1 cellular context compared by ENCODE assay signal in the genomic region with DNA sequence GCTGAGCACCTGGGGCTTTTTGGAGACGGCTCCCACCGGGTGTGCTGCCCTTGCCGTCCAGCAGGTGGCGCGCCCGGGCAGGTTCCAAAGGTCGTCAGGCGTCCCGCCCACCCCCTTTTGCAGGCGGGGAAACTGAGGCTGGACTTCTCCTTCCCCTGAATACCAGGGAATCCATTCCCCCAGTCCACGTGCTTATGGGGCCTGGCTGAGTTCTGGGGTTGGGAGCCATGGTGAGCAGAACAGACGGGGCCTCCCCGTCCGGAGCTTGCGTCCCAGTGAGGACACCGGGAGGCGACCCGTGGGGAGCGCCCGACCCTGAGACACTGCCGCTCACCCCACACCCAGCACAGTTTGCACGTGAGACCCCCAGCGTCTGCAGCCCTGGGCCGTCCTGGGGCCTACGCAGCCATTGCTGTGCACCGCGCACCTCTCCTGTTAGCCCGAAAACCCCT.
TF ChIP-seq lines count a peak whose summit lies in the region.

No MANE protein-coding gene starts in this region.

TF ChIP-seq in K562, 482 proteins besides CTCF, POLR2A, EP300 and RAD21 (continued from another document and continues in another):
- no peak for TF ChIP-seq SNAPC5 (CRISPR knock-in tag; IDR thresholded peaks at IDR 0.05)
- TF ChIP-seq, protein P1, sequence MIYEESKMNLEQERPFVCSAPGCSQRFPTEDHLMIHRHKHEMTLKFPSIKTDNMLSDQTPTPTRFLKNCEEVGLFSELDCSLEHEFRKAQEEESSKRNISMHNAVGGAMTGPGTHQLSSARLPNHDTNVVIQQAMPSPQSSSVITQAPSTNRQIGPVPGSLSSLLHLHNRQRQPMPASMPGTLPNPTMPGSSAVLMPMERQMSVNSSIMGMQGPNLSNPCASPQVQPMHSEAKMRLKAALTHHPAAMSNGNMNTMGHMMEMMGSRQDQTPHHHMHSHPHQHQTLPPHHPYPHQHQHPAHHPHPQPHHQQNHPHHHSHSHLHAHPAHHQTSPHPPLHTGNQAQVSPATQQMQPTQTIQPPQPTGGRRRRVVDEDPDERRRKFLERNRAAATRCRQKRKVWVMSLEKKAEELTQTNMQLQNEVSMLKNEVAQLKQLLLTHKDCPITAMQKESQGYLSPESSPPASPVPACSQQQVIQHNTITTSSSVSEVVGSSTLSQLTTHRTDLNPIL (CRISPR knock-in tag; IDR thresholded peaks at IDR 0.05): no peak
- no peak for TF ChIP-seq TRIM24 (IDR thresholded peaks at IDR 0.05)
- no peak for TF ChIP-seq NUFIP1 (IDR thresholded peaks at IDR 0.05; ENCODE audit: partially characterized antibody)
- TF ChIP-seq, protein P2, sequence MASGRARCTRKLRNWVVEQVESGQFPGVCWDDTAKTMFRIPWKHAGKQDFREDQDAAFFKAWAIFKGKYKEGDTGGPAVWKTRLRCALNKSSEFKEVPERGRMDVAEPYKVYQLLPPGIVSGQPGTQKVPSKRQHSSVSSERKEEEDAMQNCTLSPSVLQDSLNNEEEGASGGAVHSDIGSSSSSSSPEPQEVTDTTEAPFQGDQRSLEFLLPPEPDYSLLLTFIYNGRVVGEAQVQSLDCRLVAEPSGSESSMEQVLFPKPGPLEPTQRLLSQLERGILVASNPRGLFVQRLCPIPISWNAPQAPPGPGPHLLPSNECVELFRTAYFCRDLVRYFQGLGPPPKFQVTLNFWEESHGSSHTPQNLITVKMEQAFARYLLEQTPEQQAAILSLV (tag; IDR thresholded peaks at IDR 0.05): no peak
- no peak for TF ChIP-seq ZNF431 (CRISPR knock-in tag; IDR thresholded peaks at IDR 0.05)
- TF ChIP-seq RUNX1 (IDR thresholded peaks at IDR 0.05; ENCODE audit: low read depth): no peak
- TF ChIP-seq ZNF780A (CRISPR knock-in tag; IDR thresholded peaks at IDR 0.05): no peak
- no peak for TF ChIP-seq CCAR2 (IDR thresholded peaks at IDR 0.05; ENCODE audit: low read depth, low read length)
- TF ChIP-seq GABPB2 (CRISPR knock-in tag; conservative IDR thresholded peaks at IDR 0.05): no peak
- no peak for TF ChIP-seq DNMT1 (IDR thresholded peaks at IDR 0.05)
- TF ChIP-seq, protein P3, sequence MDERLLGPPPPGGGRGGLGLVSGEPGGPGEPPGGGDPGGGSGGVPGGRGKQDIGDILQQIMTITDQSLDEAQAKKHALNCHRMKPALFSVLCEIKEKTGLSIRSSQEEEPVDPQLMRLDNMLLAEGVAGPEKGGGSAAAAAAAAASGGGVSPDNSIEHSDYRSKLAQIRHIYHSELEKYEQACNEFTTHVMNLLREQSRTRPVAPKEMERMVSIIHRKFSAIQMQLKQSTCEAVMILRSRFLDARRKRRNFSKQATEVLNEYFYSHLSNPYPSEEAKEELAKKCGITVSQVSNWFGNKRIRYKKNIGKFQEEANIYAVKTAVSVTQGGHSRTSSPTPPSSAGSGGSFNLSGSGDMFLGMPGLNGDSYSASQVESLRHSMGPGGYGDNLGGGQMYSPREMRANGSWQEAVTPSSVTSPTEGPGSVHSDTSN (CRISPR knock-in tag; IDR thresholded peaks at IDR 0.05; ENCODE audit: low read depth): no peak
- TF ChIP-seq, protein P3 (tag; conservative IDR thresholded peaks at IDR 0.05; ENCODE audit: low read depth): no peak
- TF ChIP-seq CC2D1A (IDR thresholded peaks at IDR 0.05): 0 out of 2 replicates have a peak, but pooled peaks have one; percentile 26
- 0 out of 2 replicates have a peak, but pooled peaks have one; percentile 34 for TF ChIP-seq KLF16 (IDR thresholded peaks at IDR 0.05)
- TF ChIP-seq AFF1 (IDR thresholded peaks at IDR 0.05; ENCODE audit: low read depth in 1 of 2, partially characterized antibody in 2 of 2): no peak
- no peak for TF ChIP-seq E2F3 (CRISPR knock-in tag; IDR thresholded peaks at IDR 0.05)
- TF ChIP-seq SFPQ (IDR thresholded peaks at IDR 0.05; ENCODE audit: low read depth, low read length): no peak
- TF ChIP-seq KLF13 (tag; IDR thresholded peaks at IDR 0.05; ENCODE audit: borderline replicate concordance, low read depth): peak; percentile 61; the same call in 1 of the 2 replicates
- TF ChIP-seq HES1 (IDR thresholded peaks at IDR 0.05; ENCODE audit: low read depth): no peak
- TF ChIP-seq FOSL1 (tag; conservative IDR thresholded peaks at IDR 0.05): no peak
- TF ChIP-seq ZNF23 (CRISPR knock-in tag; IDR thresholded peaks at IDR 0.05): no peak
- no peak for TF ChIP-seq HMG20A (CRISPR knock-in tag; conservative IDR thresholded peaks at IDR 0.05)
- no peak for TF ChIP-seq ZNF146 (CRISPR knock-in tag; IDR thresholded peaks at IDR 0.05; ENCODE audit: unreplicated experiment)
- no peak for TF ChIP-seq NFIX (CRISPR knock-in tag; IDR thresholded peaks at IDR 0.05; ENCODE audit: low read depth)
- TF ChIP-seq E4F1 (CRISPR knock-in tag; IDR thresholded peaks at IDR 0.05; ENCODE audit: borderline replicate concordance): no peak
- TF ChIP-seq TCF7L2 (IDR thresholded peaks at IDR 0.05; ENCODE audit: low read depth, low read length): no peak
- peak; percentile 46 for TF ChIP-seq EGR1 (conservative IDR thresholded peaks at IDR 0.05)
- TF ChIP-seq MAFK (IDR thresholded peaks at IDR 0.05; ENCODE audit: low read length): no peak
- TF ChIP-seq FOXJ3 (CRISPR knock-in tag; IDR thresholded peaks at IDR 0.05): no peak
- no peak for TF ChIP-seq ZNF764 (CRISPR knock-in tag; IDR thresholded peaks at IDR 0.05; ENCODE audit: low read depth)
- no peak for TF ChIP-seq TAF7 (tag; IDR thresholded peaks at IDR 0.05)
- no peak for TF ChIP-seq SMARCE1 (IDR thresholded peaks at IDR 0.05)
- no peak for TF ChIP-seq FOXA1 (IDR thresholded peaks at IDR 0.05; ENCODE audit: borderline replicate concordance)
- TF ChIP-seq CEBPB (tag; IDR thresholded peaks at IDR 0.05): no peak
- TF ChIP-seq, protein P4, sequence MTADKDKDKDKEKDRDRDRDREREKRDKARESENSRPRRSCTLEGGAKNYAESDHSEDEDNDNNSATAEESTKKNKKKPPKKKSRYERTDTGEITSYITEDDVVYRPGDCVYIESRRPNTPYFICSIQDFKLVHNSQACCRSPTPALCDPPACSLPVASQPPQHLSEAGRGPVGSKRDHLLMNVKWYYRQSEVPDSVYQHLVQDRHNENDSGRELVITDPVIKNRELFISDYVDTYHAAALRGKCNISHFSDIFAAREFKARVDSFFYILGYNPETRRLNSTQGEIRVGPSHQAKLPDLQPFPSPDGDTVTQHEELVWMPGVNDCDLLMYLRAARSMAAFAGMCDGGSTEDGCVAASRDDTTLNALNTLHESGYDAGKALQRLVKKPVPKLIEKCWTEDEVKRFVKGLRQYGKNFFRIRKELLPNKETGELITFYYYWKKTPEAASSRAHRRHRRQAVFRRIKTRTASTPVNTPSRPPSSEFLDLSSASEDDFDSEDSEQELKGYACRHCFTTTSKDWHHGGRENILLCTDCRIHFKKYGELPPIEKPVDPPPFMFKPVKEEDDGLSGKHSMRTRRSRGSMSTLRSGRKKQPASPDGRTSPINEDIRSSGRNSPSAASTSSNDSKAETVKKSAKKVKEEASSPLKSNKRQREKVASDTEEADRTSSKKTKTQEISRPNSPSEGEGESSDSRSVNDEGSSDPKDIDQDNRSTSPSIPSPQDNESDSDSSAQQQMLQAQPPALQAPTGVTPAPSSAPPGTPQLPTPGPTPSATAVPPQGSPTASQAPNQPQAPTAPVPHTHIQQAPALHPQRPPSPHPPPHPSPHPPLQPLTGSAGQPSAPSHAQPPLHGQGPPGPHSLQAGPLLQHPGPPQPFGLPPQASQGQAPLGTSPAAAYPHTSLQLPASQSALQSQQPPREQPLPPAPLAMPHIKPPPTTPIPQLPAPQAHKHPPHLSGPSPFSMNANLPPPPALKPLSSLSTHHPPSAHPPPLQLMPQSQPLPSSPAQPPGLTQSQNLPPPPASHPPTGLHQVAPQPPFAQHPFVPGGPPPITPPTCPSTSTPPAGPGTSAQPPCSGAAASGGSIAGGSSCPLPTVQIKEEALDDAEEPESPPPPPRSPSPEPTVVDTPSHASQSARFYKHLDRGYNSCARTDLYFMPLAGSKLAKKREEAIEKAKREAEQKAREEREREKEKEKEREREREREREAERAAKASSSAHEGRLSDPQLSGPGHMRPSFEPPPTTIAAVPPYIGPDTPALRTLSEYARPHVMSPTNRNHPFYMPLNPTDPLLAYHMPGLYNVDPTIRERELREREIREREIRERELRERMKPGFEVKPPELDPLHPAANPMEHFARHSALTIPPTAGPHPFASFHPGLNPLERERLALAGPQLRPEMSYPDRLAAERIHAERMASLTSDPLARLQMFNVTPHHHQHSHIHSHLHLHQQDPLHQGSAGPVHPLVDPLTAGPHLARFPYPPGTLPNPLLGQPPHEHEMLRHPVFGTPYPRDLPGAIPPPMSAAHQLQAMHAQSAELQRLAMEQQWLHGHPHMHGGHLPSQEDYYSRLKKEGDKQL (CRISPR knock-in tag; IDR thresholded peaks at IDR 0.05; ENCODE audit: borderline replicate concordance): no peak
- TF ChIP-seq BCOR (IDR thresholded peaks at IDR 0.05): peak; percentile 49; the same call in 1 of the 2 replicates
- TF ChIP-seq SP1 (CRISPR knock-in tag; IDR thresholded peaks at IDR 0.05): peak; percentile 39; the same call in 1 of the 2 replicates
- TF ChIP-seq LCOR (CRISPR knock-in tag; IDR thresholded peaks at IDR 0.05): no peak
- no peak for TF ChIP-seq ZKSCAN8 (CRISPR knock-in tag; IDR thresholded peaks at IDR 0.05)
- TF ChIP-seq SMAD4 (CRISPR knock-in tag; conservative IDR thresholded peaks at IDR 0.05): 0 out of 2 replicates have a peak, but pooled peaks have one; percentile 15
- TF ChIP-seq BCL6 (CRISPR knock-in tag; IDR thresholded peaks at IDR 0.05): no peak
